ENCODE assay signal across 8 cellular contexts in the genomic region with DNA sequence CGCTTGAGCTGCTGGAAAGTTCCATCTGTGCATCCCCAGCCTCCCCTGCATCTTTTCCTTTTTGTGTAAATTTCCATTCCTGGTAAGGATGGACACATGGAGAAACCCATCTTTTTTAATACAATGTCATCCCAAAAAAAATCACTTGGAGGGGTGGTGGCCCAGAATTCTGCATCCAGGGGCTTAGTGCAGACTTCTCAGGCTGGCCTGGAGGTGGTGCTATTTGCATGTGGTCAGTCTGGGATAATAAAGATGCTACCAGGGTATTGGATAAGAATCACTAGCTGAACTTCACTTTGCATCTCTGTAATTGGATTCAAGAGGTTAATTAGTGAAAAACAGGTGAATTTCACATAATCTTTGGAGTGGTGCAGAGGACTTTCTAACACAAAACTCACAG. TPM values are rescaled to one million over a fixed set of nuclear protein-coding genes. Genes with fewer than 3 reads are reported as not detected.
A peak's percentile ranks its signal among the peaks of the same experiment; 100 is the strongest.
DNase-seq lines count a peak whose midpoint lies in the region; ATAC-seq and TF ChIP-seq lines count a peak whose summit lies in the region.

No MANE protein-coding gene starts in this region.

- H3K27me3 Mint-ChIP-seq in natural killer cell (ENCODE audit: low read depth in 2 of 2) (peaks cover 0 to 3% of the 10 kb centered on the region in 2 donors), mesothelial cell of epicardium (ENCODE audit: low read depth) (peaks cover 4% of the 10 kb centered on the region)

- intact Hi-C loops in natural killer cell (cut with micrococcal nuclease) = loop anchor here (5.0 kb wide), 1 partner anchor 148 kb away; the partner anchor contains the start of gene ZNF592

- H3K27ac Mint-ChIP-seq in natural killer cell = peak overlapping the region; percentile 78 to 80
- H3K27ac Mint-ChIP-seq in mesothelial cell of epicardium = no peak overlapping the region

- no peak for ATAC-seq in natural killer cell

- H3K4me3 Mint-ChIP-seq in natural killer cell (peak overlapping the region; percentile 63), mesothelial cell of epicardium (no peak overlapping the region)

- H3K4me1 Mint-ChIP-seq in natural killer cell = peaks cover 35 to 41% of the 10 kb centered on the region in 2 donors
- H3K4me1 Mint-ChIP-seq in mesothelial cell of epicardium = peaks cover 19% of the 10 kb centered on the region

- H3K9me3 Mint-ChIP-seq in natural killer cell (no peaks in the 10 kb centered on the region), mesothelial cell of epicardium (no peaks in the 10 kb centered on the region)

- DNase-seq in NCI-H1105 treated with DMSO at 0.1 percent for 48 hours (lab: John Stamatoyannopoulos, UW) (peak; percentile 15), NCI-H1105 (lab: John Stamatoyannopoulos, UW) (no peak), HuH-7.5 (ENCODE audit: low spot score) (peak; percentile 87), SK-N-DZ (ENCODE audit: low spot score) (peak; percentile 68), dermis microvascular lymphatic vessel endothelial cell (ENCODE audit: low read depth in 2 of 2) (peak; percentile 51 to 80), natural killer cell (no peak), mesothelial cell of epicardium (ENCODE audit: low spot score in 2 of 2, unreplicated experiment in 2 of 2) (no peak), NCI-H2171 (lab: John Stamatoyannopoulos, UW) (no peak)

- peak; percentile 38 for TF ChIP-seq CTCF in natural killer cell (IDR thresholded peaks at IDR 0.05)
- TF ChIP-seq CTCF in mesothelial cell of epicardium (IDR thresholded peaks at IDR 0.05; ENCODE audit: unreplicated experiment) = no peak

- H3K36me3 Mint-ChIP-seq in natural killer cell = no peaks in the 10 kb centered on the region
- H3K36me3 Mint-ChIP-seq in mesothelial cell of epicardium = peaks cover 3% of the 10 kb centered on the region

RNA-seq across cellular contexts. Expression of gene ZSCAN2, which starts 1.8 kb away (rescaled TPM):
- 64.9 and 72.6 TPM in 2 replicates for polyA plus RNA-seq in SK-N-DZ (2014; cell fraction: cytosol; rRNA removed)
- 21.9 and 28.3 TPM in 2 replicates for polyA plus RNA-seq in SK-N-DZ (2014; cell fraction: nucleus; rRNA removed)
- 13.0 and 15.7 TPM in 2 replicates for total RNA-seq in dermis microvascular lymphatic vessel endothelial cell
- total RNA-seq in natural killer cell = 1 to 10 TPM; 5.0 to 8.3 (median 5.5) TPM
- 41.7 to 45.6 TPM (median 45.1 TPM) in 3 replicates for total RNA-seq in mesothelial cell of epicardium

RNA-seq across cellular contexts. Expression of gene WDR73, which starts 55.1 kb away (rescaled TPM):
- polyA plus RNA-seq in SK-N-DZ (2014; cell fraction: cytosol; rRNA removed) = 24.1 and 34.5 TPM in 2 replicates
- 57.5 and 59.6 TPM in 2 replicates for polyA plus RNA-seq in SK-N-DZ (2014; cell fraction: nucleus; rRNA removed)
- total RNA-seq in dermis microvascular lymphatic vessel endothelial cell = 16.2 and 17.5 TPM in 2 replicates
- 10 to 100 TPM; 19.2 to 26.7 (median 19.7) TPM for total RNA-seq in natural killer cell
- total RNA-seq in mesothelial cell of epicardium = 47.5 to 49.3 TPM (median 49.3 TPM) in 3 replicates

RNA-seq across cellular contexts. Expression of gene NMB, which starts 59.0 kb away (rescaled TPM):
- polyA plus RNA-seq in SK-N-DZ (2014; cell fraction: cytosol; rRNA removed) = 4.5 and 5.5 TPM in 2 replicates
- polyA plus RNA-seq in SK-N-DZ (2014; cell fraction: nucleus; rRNA removed) = 3.5 and 9.3 TPM in 2 replicates
- total RNA-seq in dermis microvascular lymphatic vessel endothelial cell (6.0 and 7.6 TPM in 2 replicates), natural killer cell (1 to 10 TPM; 3.8 to 6.4 (median 5.1) TPM), mesothelial cell of epicardium (6.4 to 7.6 TPM (median 6.7 TPM) in 3 replicates)

Comparison
In these comparisons a context has a peak if more than half of its experiments do, and no peak if none do; other contexts are left out.
1. DNase-seq: peak in NCI-H1105 treated with DMSO at 0.1 percent for 48 hours (single experiment), HuH-7.5 (single experiment), SK-N-DZ (single experiment) and dermis microvascular lymphatic vessel endothelial cell (2 of 2); none in NCI-H1105 (single experiment), natural killer cell (single experiment), mesothelial cell of epicardium (0 of 2) and NCI-H2171 (single experiment).